In genomic region chr16:87778830-87779579, GRCh38 we compare ENCODE assay signal across 1 cellular context.
TF ChIP-seq lines count a peak whose summit lies in the region.

No MANE protein-coding gene starts in this region.

TF ChIP-seq in HepG2, 621 proteins besides CTCF, POLR2A, EP300 and RAD21 (continued from another document and continues in another):
- TF ChIP-seq E2F1 (CRISPR knock-in tag; IDR thresholded peaks at IDR 0.05) (peak; percentile 40; the same call in 1 of the 2 replicates), ZHX1 (CRISPR knock-in tag; IDR thresholded peaks at IDR 0.05; ENCODE audit: low read depth) (peak; percentile 91; the same call in 1 of the 2 replicates), DNMT3B (CRISPR knock-in tag; conservative IDR thresholded peaks at IDR 0.05) (peak; percentile 84; the same call in 1 of the 2 replicates), ZNF607 (CRISPR knock-in tag; IDR thresholded peaks at IDR 0.05; ENCODE audit: borderline replicate concordance) (peak; percentile 84; the same call in 1 of the 2 replicates), ZNF775 (CRISPR knock-in tag; IDR thresholded peaks at IDR 0.05; ENCODE audit: borderline replicate concordance) (no peak), RAD51 (IDR thresholded peaks at IDR 0.05; ENCODE audit: borderline replicate concordance) (no peak), ZFP1 (CRISPR knock-in tag; IDR thresholded peaks at IDR 0.05) (peak; percentile 91), ZNF362 (CRISPR knock-in tag; IDR thresholded peaks at IDR 0.05; ENCODE audit: borderline replicate concordance) (peak; percentile 86; the same call in 1 of the 2 replicates), ZNF446 (CRISPR knock-in tag; IDR thresholded peaks at IDR 0.05) (peak; percentile 80), SMAD3 (CRISPR knock-in tag; IDR thresholded peaks at IDR 0.05) (peak; percentile 98), SALL2 (CRISPR knock-in tag; IDR thresholded peaks at IDR 0.05) (peak; percentile 98), ZNF557 (CRISPR knock-in tag; IDR thresholded peaks at IDR 0.05) (no peak), PHB2 (IDR thresholded peaks at IDR 0.05; ENCODE audit: partially characterized antibody) (no peak), ZNF142 (CRISPR knock-in tag; IDR thresholded peaks at IDR 0.05) (peak; percentile 91), JUND (CRISPR knock-in tag; IDR thresholded peaks at IDR 0.05) (peak; percentile 94), E2F5 (CRISPR knock-in tag; conservative IDR thresholded peaks at IDR 0.05) (no peak; the same call in 1 of the 2 replicates), MYC (CRISPR knock-in tag; IDR thresholded peaks at IDR 0.05; ENCODE audit: borderline replicate concordance) (peak; percentile 93; the same call in 1 of the 2 replicates), ELF1 (CRISPR knock-in tag; IDR thresholded peaks at IDR 0.05) (peak; percentile 80), ATF7-NPFF (CRISPR knock-in tag; IDR thresholded peaks at IDR 0.05; ENCODE audit: low read depth) (peak; percentile 86; the same call in 1 of the 2 replicates), CSRNP2 (CRISPR knock-in tag; conservative IDR thresholded peaks at IDR 0.05; ENCODE audit: low read depth) (no peak), CHD2 (IDR thresholded peaks at IDR 0.05; ENCODE audit: low read depth, low read length) (0 out of 2 replicates have a peak, but pooled peaks have one; percentile 37), TBX3 (IDR thresholded peaks at IDR 0.05; ENCODE audit: borderline replicate concordance) (peak; percentile 64; the same call in 1 of the 2 replicates), ZNF570 (CRISPR knock-in tag; IDR thresholded peaks at IDR 0.05; ENCODE audit: borderline replicate concordance) (no peak), CAMTA2 (CRISPR knock-in tag; IDR thresholded peaks at IDR 0.05; ENCODE audit: borderline replicate concordance) (0 out of 2 replicates have a peak, but pooled peaks have one; percentile 52), SP5 (CRISPR knock-in tag; IDR thresholded peaks at IDR 0.05; ENCODE audit: borderline replicate concordance, low read depth) (peak; percentile 53; the same call in 1 of the 2 replicates), ZMYM4 (CRISPR knock-in tag; IDR thresholded peaks at IDR 0.05) (peak; percentile 81), ZNF501 (CRISPR knock-in tag; IDR thresholded peaks at IDR 0.05) (peak; percentile 95), NFKB2 (CRISPR knock-in tag; IDR thresholded peaks at IDR 0.05; ENCODE audit: borderline replicate concordance) (peak; percentile 96; the same call in 1 of the 2 replicates), ZNF292 (CRISPR knock-in tag; IDR thresholded peaks at IDR 0.05; ENCODE audit: borderline replicate concordance, low read depth) (peak; percentile 71; the same call in 1 of the 2 replicates), DMAP1 (CRISPR knock-in tag; IDR thresholded peaks at IDR 0.05) (peak; percentile 97), ZNF780A (CRISPR knock-in tag; IDR thresholded peaks at IDR 0.05) (no peak; the same call in 1 of the 2 replicates), DNMT1 (CRISPR knock-in tag; IDR thresholded peaks at IDR 0.05) (peak; percentile 95; the same call in 1 of the 2 replicates), ZNF597 (CRISPR knock-in tag; IDR thresholded peaks at IDR 0.05) (no peak), ZBTB7A (CRISPR knock-in tag; IDR thresholded peaks at IDR 0.05) (peak; percentile 95), ZNF598 (CRISPR knock-in tag; IDR thresholded peaks at IDR 0.05; ENCODE audit: borderline replicate concordance) (0 out of 2 replicates have a peak, but pooled peaks have one; percentile 28), ZHX2 (IDR thresholded peaks at IDR 0.05; ENCODE audit: low read depth) (peak; percentile 68; the same call in 1 of the 2 replicates), ZHX2 (CRISPR knock-in tag; IDR thresholded peaks at IDR 0.05; ENCODE audit: borderline replicate concordance) (no peak), SPEN (CRISPR knock-in tag; IDR thresholded peaks at IDR 0.05; ENCODE audit: low read depth) (peak; percentile 92)
